Comparison of ENCODE assay signal across 17 cellular contexts in genomic region chr1:95003433-95003738, GRCh38.
A peak's percentile ranks its signal among the peaks of the same experiment; 100 is the strongest.
DNase-seq lines count a peak whose midpoint lies in the region; ATAC-seq and TF ChIP-seq lines count a peak whose summit lies in the region.
"Had no signal": no experiment of that assay in that cellular context is flagged by ENCODE, and none has a peak within 500 bp of the region (broad histone marks: within the 10 kb centered on the region; RNA-seq: fewer than 3 reads in every experiment).

No MANE protein-coding gene starts in this region.

- H3K36me3 ChIP-seq in fibroblast of lung (ENCODE audit: control insufficient read depth, insufficient read depth, low read length) = no peaks in the 10 kb centered on the region
- no peaks in the 10 kb centered on the region for H3K36me3 ChIP-seq in sigmoid colon
- H3K36me3 ChIP-seq: SJSA1 had no signal

- DNase-seq in EL (peak; percentile 74), M059J (ENCODE audit: low read depth) (peak; percentile 77), fibroblast of lung (ENCODE audit: low read depth in 2 of 2) (peak; percentile 37 to 38), sigmoid colon (no peak), NCI-H2196 treated with DMSO at 0.1 percent for 48 hours (lab: John Stamatoyannopoulos, UW; ENCODE audit: unreplicated experiment) (no peak), GM13976 (ENCODE audit: low spot score) (no peak)
- DNase-seq: activated CD8-positive, alpha-beta T cell treated with anti-CD3 and anti-CD28 coated beads, Interleukin-2, amount 10 ng/mL, durations not matched to agents 7 days and 5 days; activated T-cell treated with anti-CD3 and anti-CD28 coated beads, Interleukin-2, amount 50 U/mL, for 72 hours; cortex of kidney; KG1; NCI-H2107; NCI-H526; stimulated activated CD4-positive, alpha-beta T cell treated with anti-CD3 and anti-CD28 coated beads, Interleukin-4, amount 100 ng/mL, for 1 hour had no signal

- no peak for ATAC-seq in HG03280 (IDR thresholded peaks at IDR 0.05; ENCODE audit: unreplicated experiment)
- ATAC-seq in GM19467 (IDR thresholded peaks at IDR 0.05; ENCODE audit: unreplicated experiment) = no peak
- ATAC-seq: activated CD8-positive, alpha-beta T cell treated with anti-CD3 and anti-CD28 coated beads, Interleukin-2, amount 10 ng/mL, durations not matched to agents 7 days and 5 days; activated T-cell treated with anti-CD3 and anti-CD28 coated beads, Interleukin-2, amount 50 U/mL, for 72 hours had no signal

- H3K4me2 ChIP-seq in fibroblast of lung (ENCODE audit: extremely low read depth, insufficient read depth, low read length) = peak overlapping the region; percentile 49

- H3K4me3 ChIP-seq in fibroblast of lung (replicated peaks in 1 of 4; ENCODE audit: control extremely low read depth in 1 of 4, insufficient read depth in 1 of 4, low read depth in 3 of 4, low read length in 4 of 4) (no peak overlapping the region), sigmoid colon (no peak overlapping the region)
- H3K4me3 ChIP-seq: SJSA1 had no signal

- H3K9me3 ChIP-seq in fibroblast of lung (ENCODE audit: control insufficient read depth, insufficient read depth, low read depth, low read length) (no peaks in the 10 kb centered on the region), sigmoid colon (no peaks in the 10 kb centered on the region)
- H3K9me3 ChIP-seq: SJSA1 had no signal

- no peak overlapping the region for H2AFZ ChIP-seq in fibroblast of lung (ENCODE audit: low read length)

- TF ChIP-seq EP300 in sigmoid colon (IDR thresholded peaks at IDR 0.05) = no peak

- no peaks in the 10 kb centered on the region for H3K79me2 ChIP-seq in fibroblast of lung (ENCODE audit: control insufficient read depth, insufficient read depth, low read length)

- intact Hi-C loops in sigmoid colon (cut with DNase I) = no loop called here

- no peak overlapping the region for H3K9ac ChIP-seq in fibroblast of lung (ENCODE audit: insufficient read depth, low read length)

- WGBS in sigmoid colon, 2 donors = 49 to 84% methylated on average over 4 of the region's 4 CpGs

- TF ChIP-seq POLR2A in sigmoid colon (IDR thresholded peaks at IDR 0.05) = no peak

- H3K27ac ChIP-seq in fibroblast of lung (ENCODE audit: insufficient read depth, low read length) = peak overlapping the region; percentile 73
- H3K27ac ChIP-seq in sigmoid colon = peak overlapping the region in 3 of 4 donors; percentile 60 to 68 (median 61)
- H3K27ac ChIP-seq: HL-60 had no signal

- in situ Hi-C loops in GM13976 (cut with MboI; ENCODE audit: low sequenced_read_pairs, unreplicated experiment) = no loop called here

- H3K4me1 ChIP-seq in fibroblast of lung (ENCODE audit: control insufficient read depth, extremely low read depth, insufficient read depth, low read length) (peaks cover 10% of the 10 kb centered on the region), sigmoid colon (peaks cover 0 to 22% (median 18%) of the 10 kb centered on the region in 4 donors)

- H4K20me1 ChIP-seq in fibroblast of lung (ENCODE audit: control insufficient read depth, extremely low read depth, insufficient read depth, low read length) = no peaks in the 10 kb centered on the region

- TF ChIP-seq CTCF in fibroblast of lung (conservative IDR thresholded peaks at IDR 0.05 in 1 of 2, IDR thresholded peaks at IDR 0.05 in 1 of 2; ENCODE audit: low read depth in 1 of 2, low read length in 2 of 2) (no peak), sigmoid colon (IDR thresholded peaks at IDR 0.05) (no peak), GM13976 (IDR thresholded peaks at IDR 0.05; ENCODE audit: borderline replicate concordance, control extremely low read depth, extremely low read depth, insufficient read depth, missing control alignments) (no peak)

- H3K27me3 ChIP-seq in fibroblast of lung (ENCODE audit: control insufficient read depth, insufficient read depth, low read length) = no peaks in the 10 kb centered on the region
- no peaks in the 10 kb centered on the region for H3K27me3 ChIP-seq in sigmoid colon
- H3K27me3 ChIP-seq: SJSA1 had no signal

Comparison
In these comparisons a context has a peak if more than half of its experiments do, and no peak if none do; other contexts are left out.
1. DNase-seq: peak in EL (single experiment), M059J (single experiment) and fibroblast of lung (2 of 2); none in sigmoid colon (single experiment), NCI-H2196 treated with DMSO at 0.1 percent for 48 hours (single experiment) and GM13976 (single experiment).